In the genomic region with DNA sequence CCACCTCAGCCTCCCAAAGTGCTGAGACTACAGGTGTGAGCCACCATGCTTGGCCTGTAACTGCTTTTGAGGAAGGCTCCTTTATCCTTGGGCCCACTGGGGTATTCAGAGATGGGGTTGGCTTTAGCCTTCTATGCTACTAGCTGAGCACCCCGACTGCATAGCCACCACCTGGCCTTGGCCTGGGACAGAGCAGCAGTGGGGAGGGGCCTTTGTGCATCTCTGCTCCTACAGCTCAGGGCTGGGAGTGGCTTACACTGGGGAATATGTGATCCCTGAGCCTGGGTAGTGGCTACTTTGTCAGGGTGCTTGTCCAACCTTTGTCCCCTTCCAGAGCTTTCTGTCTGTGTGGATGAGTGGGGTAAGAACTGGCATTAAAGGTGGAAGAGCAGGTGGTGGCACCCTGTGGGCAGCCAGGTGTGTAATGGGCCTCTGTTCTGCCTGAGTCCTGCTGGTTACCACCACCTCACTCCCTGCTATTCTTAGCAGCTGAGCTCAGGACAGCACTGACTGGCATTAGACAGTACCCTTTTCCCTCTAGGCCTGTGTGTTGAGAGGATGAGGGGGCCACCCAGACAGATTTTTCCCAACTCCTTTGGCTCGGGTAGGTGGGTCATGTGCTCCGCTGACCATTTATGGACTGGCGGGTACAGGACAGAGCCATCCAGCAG, we compare ENCODE assay signal across 10 cellular contexts. TPM values are rescaled to one million over a fixed set of nuclear protein-coding genes. Genes with fewer than 3 reads are reported as not detected.
DNase-seq lines count a peak whose midpoint lies in the region; ATAC-seq, FAIRE-seq and TF ChIP-seq lines count a peak whose summit lies in the region.
"Not testable (repeated sequence)": the region's sequence is repeated elsewhere in the genome, so short reads cannot be mapped to it uniquely, and the experiment has no call there.
"Had no signal": no experiment of that assay in that cellular context is flagged by ENCODE, and none has a peak within 500 bp of the region (broad histone marks: within the 10 kb centered on the region; RNA-seq: fewer than 3 reads in every experiment).

No MANE protein-coding gene starts in this region.

- H3K27ac ChIP-seq in heart left ventricle: peak overlapping the region in 8 of 12 donors; percentile 30 to 66 (median 40)
- not testable (repeated sequence) for H3K27ac ChIP-seq in HepG2 (ENCODE audit: extremely low read length, insufficient read depth, low read length)
- peak overlapping the region; percentile 94 for H3K27ac ChIP-seq in skeletal muscle tissue (ENCODE audit: low read depth, low read length)

- not testable (repeated sequence) for H2AFZ ChIP-seq in HepG2 (ENCODE audit: low read length)

- BruUV-seq in HepG2 (replicated peaks; lab: Mats Ljungman, UMichigan): not testable (repeated sequence)

- CTCF ChIA-PET in HepG2 (lab: Yijun Ruan, JAX; ENCODE audit: low intra/inter-chr PET ratio, low total read pairs): not testable (repeated sequence)

- ATAC-seq in heart left ventricle: peak; percentile 61 to 84 (median 79)
- ATAC-seq in left ventricle myocardium superior: peak; percentile 82
- peak; percentile 52 for ATAC-seq in HepG2

- H3K27me3 ChIP-seq in bronchial epithelial cell (ENCODE audit: control insufficient read depth, insufficient read depth, low read length); heart left ventricle; HepG2 (ENCODE audit: control insufficient read depth in 1 of 2, insufficient read depth in 2 of 2, low read length in 2 of 2); skeletal muscle tissue (ENCODE audit: control insufficient read depth in 3 of 3, insufficient read depth in 3 of 3, low read length in 3 of 3): not testable (repeated sequence)

- H4K20me1 ChIP-seq in HepG2 (ENCODE audit: insufficient read depth, low read length): not testable (repeated sequence)

- POLR2A ChIA-PET in HepG2 (lab: Yijun Ruan, JAX): not testable (repeated sequence)

- in situ Hi-C loops in G401 (cut with HindIII; ENCODE audit: low sequenced_read_pairs); HepG2 (cut with HindIII; ENCODE audit: extremely low pct_ligation_motif_present, low pct_unique_long_range_greater_than_20kb): not testable (repeated sequence)

- H3K4me1 ChIP-seq in heart left ventricle (peaks cover 0 to 40% (median 14%) of the 10 kb centered on the region in 12 donors), HepG2 (ENCODE audit: insufficient read depth, low read length) (peaks cover 21% of the 10 kb centered on the region), skeletal muscle tissue (ENCODE audit: control insufficient read depth in 3 of 3, insufficient read depth in 3 of 3, low read length in 3 of 3) (peaks cover 49 to 80% (median 58%) of the 10 kb centered on the region in 3 donors)

- TF ChIP-seq RAD21 in HepG2 (CRISPR knock-in tag; IDR thresholded peaks at IDR 0.05): not testable (repeated sequence)

- not testable (repeated sequence) for H3K4me2 ChIP-seq in HepG2 (ENCODE audit: low read depth, low read length)

- intact Hi-C loops in heart left ventricle (cut with DNase I); left ventricle myocardium superior (cut with micrococcal nuclease); HepG2 (cut with micrococcal nuclease; ENCODE audit: unreplicated experiment): not testable (repeated sequence)

- not testable (repeated sequence) for TF ChIP-seq POLR2A in heart left ventricle (IDR thresholded peaks at IDR 0.05); HepG2 (IDR thresholded peaks at IDR 0.05; ENCODE audit: insufficient read depth in 1 of 2, low read depth in 2 of 2, low read length in 2 of 2)

- peaks cover 21% of the 10 kb centered on the region for H3K79me2 ChIP-seq in HepG2 (ENCODE audit: insufficient read depth, low read length)

- not testable (repeated sequence) for H3K4me3 ChIP-seq in bronchial epithelial cell (ENCODE audit: low read depth, low read length); heart left ventricle; HepG2 (replicated peaks in 1 of 3; ENCODE audit: insufficient read depth in 1 of 3, low read depth in 2 of 3, low read length in 3 of 3)
- H3K4me3 ChIP-seq in skeletal muscle tissue (ENCODE audit: low read length in 3 of 3): peak overlapping the region in 1 of 3 donors; percentile 41

- TF ChIP-seq EP300 in HepG2 (IDR thresholded peaks at IDR 0.05; ENCODE audit: low read depth in 2 of 2, low read length in 2 of 2); HepG2 (CRISPR knock-in tag; IDR thresholded peaks at IDR 0.05; ENCODE audit: borderline replicate concordance): not testable (repeated sequence)

- H3K36me3 ChIP-seq in bronchial epithelial cell (ENCODE audit: control insufficient read depth, insufficient read depth, low read length): peaks cover 10% of the 10 kb centered on the region
- peaks cover 0 to 33% (median 14%) of the 10 kb centered on the region in 9 donors for H3K36me3 ChIP-seq in heart left ventricle
- H3K36me3 ChIP-seq in HepG2 (replicated peaks in 1 of 2; ENCODE audit: control insufficient read depth in 1 of 2, insufficient read depth in 2 of 2, low read length in 2 of 2): peaks cover 13 to 34% of the 10 kb centered on the region in 2 experiments; a peak in 4 of 5 replicates
- peaks cover 27 to 36% (median 28%) of the 10 kb centered on the region in 3 donors for H3K36me3 ChIP-seq in skeletal muscle tissue (ENCODE audit: control insufficient read depth in 3 of 3, insufficient read depth in 3 of 3, low read length in 3 of 3)

- H3K9ac ChIP-seq in HepG2 (ENCODE audit: insufficient read depth, low read depth, low read length): not testable (repeated sequence)
- H3K9ac ChIP-seq in skeletal muscle tissue (ENCODE audit: low read depth in 1 of 3, low read length in 3 of 3): peak overlapping the region in 2 of 3 donors; percentile 61 to 71

- FAIRE-seq in HTR-8/SVneo (lab: Jason Lieb, UNC): peak; percentile 91
- FAIRE-seq in bronchial epithelial cell (lab: Jason Lieb, UNC): peak; percentile 50
- FAIRE-seq in HepG2 (lab: Jason Lieb, UNC): not testable (repeated sequence)

- DNase-seq in G401 (ENCODE audit: low spot score): peak; percentile 40
- DNase-seq in HTR-8/SVneo (ENCODE audit: insufficient read length, low spot score); bronchial epithelial cell (ENCODE audit: low read depth); heart left ventricle; left ventricle myocardium superior; HepG2 (ENCODE audit: low spot score): not testable (repeated sequence)

- WGBS in heart left ventricle, 4 donors: 64 to 70% (median 68%) methylated on average over 4 of the region's 4 CpGs
- no CpG with 5 or more reads among the region's 4 CpGs for WGBS in HepG2 (ENCODE audit: low lambda C conversion rate)

- H3K9me3 ChIP-seq in heart left ventricle; HepG2 (ENCODE audit: low read length); skeletal muscle tissue (ENCODE audit: control insufficient read depth in 3 of 3, low read length in 3 of 3): not testable (repeated sequence)

- not testable (repeated sequence) for TF ChIP-seq CTCF in bronchial epithelial cell (IDR thresholded peaks at IDR 0.05; ENCODE audit: insufficient read depth, low read length, severe bottlenecking); heart left ventricle (IDR thresholded peaks at IDR 0.05); HepG2 (CRISPR knock-in tag; IDR thresholded peaks at IDR 0.05)

RNA-seq across cellular contexts. Expression of gene RNF123, which starts 6.1 kb away (rescaled TPM):
- 24.9 and 34.0 TPM in 2 replicates for total RNA-seq in G401 (2014; rRNA removed; shearing (Covaris generic))
- 17.6 and 21.5 TPM in 2 replicates for total RNA-seq in bronchial epithelial cell
- 10 to 100 TPM; 44.6 to 61.4 (median 49.5) TPM for total RNA-seq in heart left ventricle
- polyA plus RNA-seq in heart left ventricle: 10 to 100 TPM; 27.7 to 28.5 TPM
- total RNA-seq in left ventricle myocardium superior: 45.3 TPM
- 16.1 and 29.9 TPM in 2 replicates for total RNA-seq in HepG2 (2016; rRNA removed; fragmentation: Illumina TruSeq; extraction: Trizol)
- total RNA-seq in HepG2 (2016; cell fraction: cytosol; rRNA removed; fragmentation: Illumina TruSeq; extraction: Trizol; ENCODE audit: low read depth): 7.6 and 8.9 TPM in 2 replicates
- 12.8 and 27.1 TPM in 2 replicates for total RNA-seq in HepG2 (2016; cell fraction: insoluble cytoplasmic fraction; rRNA removed; fragmentation: Illumina TruSeq; extraction: Trizol)
- 10.8 and 12.7 TPM in 2 replicates for total RNA-seq in HepG2 (2016; cell fraction: membrane; rRNA removed; fragmentation: Illumina TruSeq; extraction: Trizol)
- 28.7 and 34.7 TPM in 2 replicates for total RNA-seq in HepG2 (2016; cell fraction: nucleus; rRNA removed; fragmentation: Illumina TruSeq; extraction: Trizol)
- polyA plus RNA-seq in HepG2 (2011; rRNA removed): 82.2 and 91.9 TPM in 2 replicates
- 37.9 and 55.2 TPM in 2 replicates for polyA plus RNA-seq in HepG2 (2011; cell fraction: cytosol; rRNA removed)
- 455 and 594 TPM in 2 replicates for polyA plus RNA-seq in HepG2 (2011; cell fraction: nucleus; rRNA removed)
- 27.9 and 34.2 TPM in 2 replicates for polyA plus RNA-seq in HepG2 (2012)
- 8.1 and 10.5 TPM in 2 replicates for polyA plus RNA-seq in HepG2 (2016; cell fraction: cytosol; fragmentation: Illumina TruSeq; extraction: Trizol; ENCODE audit: low read depth)
- 17.1 and 25.1 TPM in 2 replicates for polyA plus RNA-seq in HepG2 (2016; cell fraction: insoluble cytoplasmic fraction; fragmentation: Illumina TruSeq; extraction: Trizol; ENCODE audit: low read depth)
- 14.9 and 15.8 TPM in 2 replicates for polyA plus RNA-seq in HepG2 (2016; cell fraction: membrane; fragmentation: Illumina TruSeq; extraction: Trizol; ENCODE audit: low read depth)
- 108 and 116 TPM in 2 replicates for polyA plus RNA-seq in HepG2 (2016; cell fraction: nucleus; fragmentation: Illumina TruSeq; extraction: Trizol; ENCODE audit: insufficient read depth, low read depth)
- 88.9 and 105 TPM in 2 replicates for polyA minus RNA-seq in HepG2 (2011; rRNA and poly(A)+ RNA removed; ENCODE audit: low replicate concordance)
- polyA minus RNA-seq in HepG2 (2011; cell fraction: cytosol; rRNA and poly(A)+ RNA removed): 26.2 and 30.5 TPM in 2 replicates
- polyA minus RNA-seq in HepG2 (2011; cell fraction: nucleus; rRNA and poly(A)+ RNA removed): 55.9 and 56.4 TPM in 2 replicates
- 31.3 TPM for total RNA-seq in skeletal muscle tissue

RNA-seq across cellular contexts. Expression of gene MST1, which starts 6.2 kb away (rescaled TPM):
- total RNA-seq in G401 (2014; rRNA removed; shearing (Covaris generic)): 0.06 and 0.95 TPM in 2 replicates
- total RNA-seq in bronchial epithelial cell (4.7 and 7.6 TPM in 2 replicates), heart left ventricle (10 to 100 TPM in 1 of 9 donors, 1 to 10 TPM in 8; 1.8 to 29.4 (median 3.2) TPM), left ventricle myocardium superior (6.6 TPM), HepG2 (2016; rRNA removed; fragmentation: Illumina TruSeq; extraction: Trizol) (26.7 and 189 TPM in 2 replicates), skeletal muscle tissue (1.6 TPM)
- polyA plus RNA-seq in heart left ventricle (1 to 10 TPM; 2.0 to 4.4 TPM), HepG2 (2011; rRNA removed) (452 and 686 TPM in 2 replicates)
- 15.3 and 18.3 TPM in 2 replicates for total RNA-seq in HepG2 (2016; cell fraction: cytosol; rRNA removed; fragmentation: Illumina TruSeq; extraction: Trizol; ENCODE audit: low read depth)
- 25.3 and 197 TPM in 2 replicates for total RNA-seq in HepG2 (2016; cell fraction: insoluble cytoplasmic fraction; rRNA removed; fragmentation: Illumina TruSeq; extraction: Trizol)
- total RNA-seq in HepG2 (2016; cell fraction: membrane; rRNA removed; fragmentation: Illumina TruSeq; extraction: Trizol): 14.6 and 16.5 TPM in 2 replicates
- total RNA-seq in HepG2 (2016; cell fraction: nucleus; rRNA removed; fragmentation: Illumina TruSeq; extraction: Trizol): 267 and 300 TPM in 2 replicates
- polyA plus RNA-seq in HepG2 (2011; cell fraction: cytosol; rRNA removed): 174 and 178 TPM in 2 replicates
- 7,383 and 7,818 TPM in 2 replicates for polyA plus RNA-seq in HepG2 (2011; cell fraction: nucleus; rRNA removed)
- polyA plus RNA-seq in HepG2 (2012): 313 and 330 TPM in 2 replicates
- 6.2 and 6.6 TPM in 2 replicates for polyA plus RNA-seq in HepG2 (2016; cell fraction: cytosol; fragmentation: Illumina TruSeq; extraction: Trizol; ENCODE audit: low read depth)
- polyA plus RNA-seq in HepG2 (2016; cell fraction: insoluble cytoplasmic fraction; fragmentation: Illumina TruSeq; extraction: Trizol; ENCODE audit: low read depth): 20.9 and 21.3 TPM in 2 replicates
- polyA plus RNA-seq in HepG2 (2016; cell fraction: membrane; fragmentation: Illumina TruSeq; extraction: Trizol; ENCODE audit: low read depth): 9.6 and 10.0 TPM in 2 replicates
- 695 and 762 TPM in 2 replicates for polyA plus RNA-seq in HepG2 (2016; cell fraction: nucleus; fragmentation: Illumina TruSeq; extraction: Trizol; ENCODE audit: insufficient read depth, low read depth)
- polyA minus RNA-seq in HepG2 (2011; rRNA and poly(A)+ RNA removed; ENCODE audit: low replicate concordance): 3.2 and 148 TPM in 2 replicates
- 42.2 and 50.5 TPM in 2 replicates for polyA minus RNA-seq in HepG2 (2011; cell fraction: cytosol; rRNA and poly(A)+ RNA removed)
- polyA minus RNA-seq in HepG2 (2011; cell fraction: nucleus; rRNA and poly(A)+ RNA removed): 323 and 384 TPM in 2 replicates

RNA-seq across cellular contexts. Expression of gene APEH, which starts 21.3 kb away (rescaled TPM):
- 261 and 301 TPM in 2 replicates for total RNA-seq in G401 (2014; rRNA removed; shearing (Covaris generic))
- total RNA-seq in bronchial epithelial cell (156 and 163 TPM in 2 replicates), heart left ventricle (100 to 1,000 TPM in 6 of 9 donors, 10 to 100 TPM in 3; 74.6 to 136 (median 105) TPM), left ventricle myocardium superior (113 TPM), HepG2 (2016; rRNA removed; fragmentation: Illumina TruSeq; extraction: Trizol) (116 and 130 TPM in 2 replicates), skeletal muscle tissue (75.2 TPM)
- polyA plus RNA-seq in heart left ventricle (10 to 100 TPM; 18.3 to 84.9 TPM), HepG2 (2011; rRNA removed) (116 and 123 TPM in 2 replicates)
- total RNA-seq in HepG2 (2016; cell fraction: cytosol; rRNA removed; fragmentation: Illumina TruSeq; extraction: Trizol; ENCODE audit: low read depth): 32.8 and 39.1 TPM in 2 replicates
- total RNA-seq in HepG2 (2016; cell fraction: insoluble cytoplasmic fraction; rRNA removed; fragmentation: Illumina TruSeq; extraction: Trizol): 118 and 134 TPM in 2 replicates
- 57.5 and 60.4 TPM in 2 replicates for total RNA-seq in HepG2 (2016; cell fraction: membrane; rRNA removed; fragmentation: Illumina TruSeq; extraction: Trizol)
- total RNA-seq in HepG2 (2016; cell fraction: nucleus; rRNA removed; fragmentation: Illumina TruSeq; extraction: Trizol): 99.4 and 109 TPM in 2 replicates
- polyA plus RNA-seq in HepG2 (2011; cell fraction: cytosol; rRNA removed): 95.0 and 116 TPM in 2 replicates
- polyA plus RNA-seq in HepG2 (2011; cell fraction: nucleus; rRNA removed): 227 and 231 TPM in 2 replicates
- 110 and 113 TPM in 2 replicates for polyA plus RNA-seq in HepG2 (2012)
- 22.6 and 23.9 TPM in 2 replicates for polyA plus RNA-seq in HepG2 (2016; cell fraction: cytosol; fragmentation: Illumina TruSeq; extraction: Trizol; ENCODE audit: low read depth)
- polyA plus RNA-seq in HepG2 (2016; cell fraction: insoluble cytoplasmic fraction; fragmentation: Illumina TruSeq; extraction: Trizol; ENCODE audit: low read depth): 87.5 and 96.0 TPM in 2 replicates
- 27.9 and 31.1 TPM in 2 replicates for polyA plus RNA-seq in HepG2 (2016; cell fraction: membrane; fragmentation: Illumina TruSeq; extraction: Trizol; ENCODE audit: low read depth)
- 137 and 152 TPM in 2 replicates for polyA plus RNA-seq in HepG2 (2016; cell fraction: nucleus; fragmentation: Illumina TruSeq; extraction: Trizol; ENCODE audit: insufficient read depth, low read depth)
- 481 and 533 TPM in 2 replicates for polyA minus RNA-seq in HepG2 (2011; rRNA and poly(A)+ RNA removed; ENCODE audit: low replicate concordance)
- polyA minus RNA-seq in HepG2 (2011; cell fraction: cytosol; rRNA and poly(A)+ RNA removed): 94.8 and 99.0 TPM in 2 replicates
- 120 and 143 TPM in 2 replicates for polyA minus RNA-seq in HepG2 (2011; cell fraction: nucleus; rRNA and poly(A)+ RNA removed)

RNA-seq across cellular contexts. Expression of gene AMIGO3, which starts 24.0 kb away (rescaled TPM):
- total RNA-seq in G401 (2014; rRNA removed; shearing (Covaris generic)): 1.1 and 2.2 TPM in 2 replicates
- total RNA-seq in bronchial epithelial cell (not detected in 2 replicates), heart left ventricle (1 to 10 TPM in 1 of 9 donors, under 1 TPM in 2, not detected in 6; 0.14 to 1.4 (median 0.40) TPM), left ventricle myocardium superior (not detected), HepG2 (2016; rRNA removed; fragmentation: Illumina TruSeq; extraction: Trizol) (0.35 TPM in 1 of 2 replicates, not detected in the other), skeletal muscle tissue (under 0.01 TPM)
- polyA plus RNA-seq in heart left ventricle (under 1 TPM; 0.69 to 0.76 TPM), HepG2 (2011; rRNA removed) (0.21 TPM in 1 of 2 replicates, not detected in the other)
- total RNA-seq in HepG2 (2016; cell fraction: cytosol; rRNA removed; fragmentation: Illumina TruSeq; extraction: Trizol; ENCODE audit: low read depth): 0.18 and 0.51 TPM in 2 replicates
- total RNA-seq in HepG2 (2016; cell fraction: insoluble cytoplasmic fraction; rRNA removed; fragmentation: Illumina TruSeq; extraction: Trizol): 0.13 and 0.45 TPM in 2 replicates
- total RNA-seq in HepG2 (2016; cell fraction: membrane; rRNA removed; fragmentation: Illumina TruSeq; extraction: Trizol): 0.19 TPM in 1 of 2 replicates, not detected in the other
- total RNA-seq in HepG2 (2016; cell fraction: nucleus; rRNA removed; fragmentation: Illumina TruSeq; extraction: Trizol): not detected in 2 replicates
- polyA plus RNA-seq in HepG2 (2011; cell fraction: cytosol; rRNA removed): 0.03 and 0.07 TPM in 2 replicates
- 3.1 and 7.8 TPM in 2 replicates for polyA plus RNA-seq in HepG2 (2011; cell fraction: nucleus; rRNA removed)
- 0.36 TPM in 1 of 2 replicates, not detected in the other for polyA plus RNA-seq in HepG2 (2012)
- polyA plus RNA-seq in HepG2 (2016; cell fraction: cytosol; fragmentation: Illumina TruSeq; extraction: Trizol; ENCODE audit: low read depth): 0.40 and 0.44 TPM in 2 replicates
- 0.73 and 0.79 TPM in 2 replicates for polyA plus RNA-seq in HepG2 (2016; cell fraction: insoluble cytoplasmic fraction; fragmentation: Illumina TruSeq; extraction: Trizol; ENCODE audit: low read depth)
- polyA plus RNA-seq in HepG2 (2016; cell fraction: membrane; fragmentation: Illumina TruSeq; extraction: Trizol; ENCODE audit: low read depth): 0.40 and 0.43 TPM in 2 replicates
- polyA plus RNA-seq in HepG2 (2016; cell fraction: nucleus; fragmentation: Illumina TruSeq; extraction: Trizol; ENCODE audit: insufficient read depth, low read depth): 0.53 and 1.7 TPM in 2 replicates
- polyA minus RNA-seq in HepG2 (2011; rRNA and poly(A)+ RNA removed; ENCODE audit: low replicate concordance): 1.8 and 3.5 TPM in 2 replicates
- polyA minus RNA-seq in HepG2 (2011; cell fraction: cytosol; rRNA and poly(A)+ RNA removed): 0.26 and 0.30 TPM in 2 replicates
- polyA minus RNA-seq in HepG2 (2011; cell fraction: nucleus; rRNA and poly(A)+ RNA removed): 0.75 and 2.1 TPM in 2 replicates
- total RNA-seq: Caco-2; CD4-positive, CD25-positive, alpha-beta regulatory T cell; H4 had no signal

RNA-seq across cellular contexts. Expression of gene GMPPB, which starts 28.3 kb away (rescaled TPM):
- 23.1 and 26.8 TPM in 2 replicates for total RNA-seq in G401 (2014; rRNA removed; shearing (Covaris generic))
- total RNA-seq in bronchial epithelial cell: 28.4 and 57.7 TPM in 2 replicates
- 10 to 100 TPM in 8 of 9 donors, 1 to 10 TPM in 1; 9.4 to 21.8 (median 13.7) TPM for total RNA-seq in heart left ventricle
- polyA plus RNA-seq in heart left ventricle: 10 to 100 TPM in 1 of 2 donors, 1 to 10 TPM in 1; 7.6 to 53.7 TPM
- total RNA-seq in left ventricle myocardium superior: 16.4 TPM
- 21.7 and 23.1 TPM in 2 replicates for total RNA-seq in HepG2 (2016; rRNA removed; fragmentation: Illumina TruSeq; extraction: Trizol)
- 3.9 and 5.4 TPM in 2 replicates for total RNA-seq in HepG2 (2016; cell fraction: cytosol; rRNA removed; fragmentation: Illumina TruSeq; extraction: Trizol; ENCODE audit: low read depth)
- total RNA-seq in HepG2 (2016; cell fraction: insoluble cytoplasmic fraction; rRNA removed; fragmentation: Illumina TruSeq; extraction: Trizol): 21.2 and 23.8 TPM in 2 replicates
- total RNA-seq in HepG2 (2016; cell fraction: membrane; rRNA removed; fragmentation: Illumina TruSeq; extraction: Trizol): 7.3 and 8.9 TPM in 2 replicates
- total RNA-seq in HepG2 (2016; cell fraction: nucleus; rRNA removed; fragmentation: Illumina TruSeq; extraction: Trizol): 14.9 and 16.7 TPM in 2 replicates
- polyA plus RNA-seq in HepG2 (2011; rRNA removed): 6.5 and 9.1 TPM in 2 replicates
- 6.3 and 8.4 TPM in 2 replicates for polyA plus RNA-seq in HepG2 (2011; cell fraction: cytosol; rRNA removed)
- polyA plus RNA-seq in HepG2 (2011; cell fraction: nucleus; rRNA removed): 15.5 and 21.5 TPM in 2 replicates
- polyA plus RNA-seq in HepG2 (2012): 4.8 and 5.8 TPM in 2 replicates
- 3.3 and 3.7 TPM in 2 replicates for polyA plus RNA-seq in HepG2 (2016; cell fraction: cytosol; fragmentation: Illumina TruSeq; extraction: Trizol; ENCODE audit: low read depth)
- 17.8 and 18.8 TPM in 2 replicates for polyA plus RNA-seq in HepG2 (2016; cell fraction: insoluble cytoplasmic fraction; fragmentation: Illumina TruSeq; extraction: Trizol; ENCODE audit: low read depth)
- 4.7 and 5.8 TPM in 2 replicates for polyA plus RNA-seq in HepG2 (2016; cell fraction: membrane; fragmentation: Illumina TruSeq; extraction: Trizol; ENCODE audit: low read depth)
- 23.9 and 25.9 TPM in 2 replicates for polyA plus RNA-seq in HepG2 (2016; cell fraction: nucleus; fragmentation: Illumina TruSeq; extraction: Trizol; ENCODE audit: insufficient read depth, low read depth)
- polyA minus RNA-seq in HepG2 (2011; rRNA and poly(A)+ RNA removed; ENCODE audit: low replicate concordance): 21.4 and 30.7 TPM in 2 replicates
- polyA minus RNA-seq in HepG2 (2011; cell fraction: cytosol; rRNA and poly(A)+ RNA removed): 4.2 and 5.6 TPM in 2 replicates
- 12.6 and 20.3 TPM in 2 replicates for polyA minus RNA-seq in HepG2 (2011; cell fraction: nucleus; rRNA and poly(A)+ RNA removed)
- 9.9 TPM for total RNA-seq in skeletal muscle tissue
